In genomic region chr5:54347221-54347865, GRCh38 we compare ENCODE assay signal across 1 cellular context.
TF ChIP-seq lines count a peak whose summit lies in the region.

No MANE protein-coding gene starts in this region.

TF ChIP-seq in K562, 482 proteins besides CTCF, POLR2A, EP300 and RAD21 (continued from another document):
- TF ChIP-seq GTF2B (IDR thresholded peaks at IDR 0.05; ENCODE audit: extremely low read depth, insufficient read length): no peak
- no peak for TF ChIP-seq GABPA (tag; conservative IDR thresholded peaks at IDR 0.05; ENCODE audit: low read depth)
- TF ChIP-seq ZBTB1 (CRISPR knock-in tag; IDR thresholded peaks at IDR 0.05; ENCODE audit: borderline replicate concordance, low read depth): no peak
- TF ChIP-seq ATF7 (IDR thresholded peaks at IDR 0.05): no peak
- no peak for TF ChIP-seq ZNF586 (CRISPR knock-in tag; conservative IDR thresholded peaks at IDR 0.05)
- no peak for TF ChIP-seq ZC3H8 (IDR thresholded peaks at IDR 0.05)
- TF ChIP-seq NFIX (CRISPR knock-in tag; IDR thresholded peaks at IDR 0.05; ENCODE audit: low read depth): no peak
- TF ChIP-seq POLR2B (IDR thresholded peaks at IDR 0.05; ENCODE audit: low read depth, partially characterized antibody): no peak
- TF ChIP-seq CREB1 (IDR thresholded peaks at IDR 0.05): no peak
- TF ChIP-seq CREB1 (CRISPR knock-in tag; IDR thresholded peaks at IDR 0.05): no peak
- TF ChIP-seq ZBTB17 (CRISPR knock-in tag; IDR thresholded peaks at IDR 0.05): no peak
- TF ChIP-seq SAFB2 (IDR thresholded peaks at IDR 0.05; ENCODE audit: borderline replicate concordance, low read depth, low read length, severe bottlenecking): no peak
- peak; percentile 73 for TF ChIP-seq FOSL1 (tag; conservative IDR thresholded peaks at IDR 0.05)
- no peak for TF ChIP-seq ZNF124 (CRISPR knock-in tag; IDR thresholded peaks at IDR 0.05)
- no peak for TF ChIP-seq OTX1 (CRISPR knock-in tag; IDR thresholded peaks at IDR 0.05)
- no peak for TF ChIP-seq USF2 (CRISPR knock-in tag; IDR thresholded peaks at IDR 0.05)
- TF ChIP-seq BMI1 (IDR thresholded peaks at IDR 0.05; ENCODE audit: low read length): no peak
TF ChIP-seq in K562: peak in this region for 7.
